Comparison of ENCODE assay signal across 19 cellular contexts in the genomic region with DNA sequence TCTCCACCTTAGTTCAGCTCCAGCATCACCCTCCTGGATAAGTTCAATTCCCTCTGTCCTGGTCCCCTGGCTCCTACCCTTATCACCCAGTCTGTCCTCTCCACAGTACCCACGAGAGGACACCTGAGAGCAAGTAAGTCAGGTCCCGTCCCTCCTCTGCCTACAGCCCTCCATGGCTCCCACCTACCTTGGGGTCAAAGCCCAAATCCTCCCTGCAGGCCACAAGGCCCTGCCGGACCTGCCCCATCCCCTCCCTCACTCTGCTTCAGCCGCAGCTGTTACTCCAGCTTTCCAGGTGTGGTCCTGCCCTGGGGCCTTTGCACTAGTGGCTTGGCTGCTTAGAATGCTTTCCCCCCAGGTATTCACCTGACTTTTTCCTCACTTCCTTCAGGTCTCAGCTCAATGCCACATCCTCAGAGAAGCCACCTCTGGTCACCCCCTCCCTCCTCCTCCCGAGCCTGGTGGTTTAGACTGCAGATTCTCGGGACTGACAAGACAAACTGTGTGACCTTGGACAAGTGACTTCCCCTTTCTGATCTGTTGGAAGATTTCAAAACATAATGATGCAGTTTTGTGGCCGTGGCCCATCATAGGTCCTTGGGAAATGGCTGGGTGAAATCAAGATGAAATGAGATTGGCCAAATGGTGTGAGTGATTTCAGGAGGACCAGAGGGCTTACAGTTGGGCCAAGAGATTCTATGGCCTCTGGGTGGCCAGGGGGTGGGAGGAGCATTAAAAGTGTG. TPM values are rescaled to one million over a fixed set of nuclear protein-coding genes. Genes with fewer than 3 reads are reported as not detected.
A peak's percentile ranks its signal among the peaks of the same experiment; 100 is the strongest.
DNase-seq lines count a peak whose midpoint lies in the region; TF ChIP-seq lines count a peak whose summit lies in the region.
"Had no signal": no experiment of that assay in that cellular context is flagged by ENCODE, and none has a peak within 500 bp of the region (broad histone marks: within the 10 kb centered on the region; RNA-seq: fewer than 3 reads in every experiment).

No MANE protein-coding gene starts in this region.

- TF ChIP-seq CTCF in GM13977 (IDR thresholded peaks at IDR 0.05; ENCODE audit: extremely low read depth, insufficient read depth, missing control alignments) (no peak), OCI-LY1 (IDR thresholded peaks at IDR 0.05; ENCODE audit: low read length) (no peak), ovary (IDR thresholded peaks at IDR 0.05) (no peak), WERI-Rb-1 (IDR thresholded peaks at IDR 0.05; ENCODE audit: low read depth, low read length) (no peak)

- no peak for TF ChIP-seq EP300 in ovary (IDR thresholded peaks at IDR 0.05)

- WGBS in neuronal stem cell (ENCODE audit: extremely low coverage in 2 of 2, insufficient read length in 2 of 2, insufficient replicate concordance in 1 of 2), 2 donors, result no CpG with 5 or more reads among the region's 7 CpGs
- 61 to 69% (median 65%) methylated on average over 7 of the region's 7 CpGs for WGBS in ovary, 3 donors

- peaks cover 40% of the 10 kb centered on the region for H3K4me1 ChIP-seq in OCI-LY1 (ENCODE audit: insufficient read depth, low read length, severe bottlenecking)
- H3K4me1 ChIP-seq in neuronal stem cell (ENCODE audit: control insufficient read depth in 2 of 2, insufficient read depth in 1 of 2, low read depth in 1 of 2, low read length in 2 of 2), result peaks cover 0 to 2% of the 10 kb centered on the region in 2 donors
- H3K4me1 ChIP-seq in ovary (ENCODE audit: insufficient read depth), result no peaks in the 10 kb centered on the region

- H3K9ac ChIP-seq in OCI-LY1 (ENCODE audit: low read length), result no peak overlapping the region
- no peak overlapping the region for H3K9ac ChIP-seq in neuronal stem cell (ENCODE audit: low read depth, low read length, poor library complexity)

- H3K4me2 ChIP-seq in OCI-LY1 (ENCODE audit: low read length) (peak overlapping the region; percentile 87; the same call in 1 of the 2 replicates), neuronal stem cell (ENCODE audit: insufficient read depth, low read length, poor library complexity, severe bottlenecking) (no peak overlapping the region)

- H4K8ac ChIP-seq in neuronal stem cell (ENCODE audit: low read depth, low read length), result no peak overlapping the region

- H3K18ac ChIP-seq in neuronal stem cell (ENCODE audit: low read length), result no peak overlapping the region

- no peak overlapping the region for H3K23ac ChIP-seq in neuronal stem cell (ENCODE audit: low read depth, low read length, poor library complexity)

- no peak overlapping the region for H2BK12ac ChIP-seq in neuronal stem cell (ENCODE audit: low read length)

- no peak overlapping the region for H3K14ac ChIP-seq in neuronal stem cell (ENCODE audit: low read length)

- H2AFZ ChIP-seq in OCI-LY1 (ENCODE audit: low read length), result no peak overlapping the region
- no peak overlapping the region for H2AFZ ChIP-seq in neuronal stem cell (ENCODE audit: low read length)

- H3K79me2 ChIP-seq in OCI-LY1 (ENCODE audit: insufficient read depth, low read length), result no peaks in the 10 kb centered on the region

- H2BK15ac ChIP-seq in neuronal stem cell (ENCODE audit: low read length), result no peak overlapping the region

- H3K36me3 ChIP-seq in OCI-LY1 (ENCODE audit: insufficient read depth, low read length) (peaks cover 44% of the 10 kb centered on the region), neuronal stem cell (replicated peaks in 1 of 2; ENCODE audit: control insufficient read depth in 2 of 2, insufficient read depth in 2 of 2, low read length in 2 of 2) (peaks cover 0 to 4% of the 10 kb centered on the region in 2 donors), ovary (no peaks in the 10 kb centered on the region), WERI-Rb-1 (no peaks in the 10 kb centered on the region), H7 (replicated peaks; ENCODE audit: control insufficient read depth, insufficient read depth, low read length) (no peaks in the 10 kb centered on the region; the same call in 1 of the 2 replicates)
- H3K36me3 ChIP-seq: breast epithelium, esophagus muscularis mucosa, pancreas had no signal

- no peaks in the 10 kb centered on the region for H3K79me1 ChIP-seq in neuronal stem cell (ENCODE audit: low read depth, low read length)

- DNase-seq in AML-193 (lab: John Stamatoyannopoulos, UW), result peak; percentile 67 to 76
- DNase-seq in GM13977 (ENCODE audit: low spot score), result peak; percentile 19
- DNase-seq in caudate nucleus (lab: John Stamatoyannopoulos, UW), result no peak
- no peak for DNase-seq in neuronal stem cell (ENCODE audit: low spot score)
- no peak for DNase-seq in ovary
- DNase-seq in WERI-Rb-1, result no peak
- no peak for DNase-seq in H7
- DNase-seq: activated CD4-positive, alpha-beta memory T cell treated with anti-CD3 and anti-CD28 coated beads for 36 hours; activated T-cell treated with anti-CD3 and anti-CD28 coated beads, Interleukin-2, amount 50 U/mL, for 48 hours; left ventricle myocardium superior; NCI-H1105 treated with DMSO at 0.1 percent for 48 hours; NCI-H2171; NCI-H69; pancreas; stimulated activated naive CD8-positive, alpha-beta T cell treated with anti-CD3 and anti-CD28 coated beads, Interleukin-15, amount 100 ng/mL, for 72 hours had no signal

- in situ Hi-C loops in GM13977 (cut with MboI; ENCODE audit: low pct_unique_long_range_greater_than_20kb, low sequenced_read_pairs, unreplicated experiment), result no loop called here

- H3K27ac ChIP-seq in OCI-LY1 (ENCODE audit: low read depth, low read length, poor library complexity, severe bottlenecking), result peak overlapping the region; percentile 10
- H3K27ac ChIP-seq in caudate nucleus (ENCODE audit: low read depth, low read length), result peak overlapping the region; percentile 6
- no peak overlapping the region for H3K27ac ChIP-seq in neuronal stem cell (replicated peaks; ENCODE audit: low read length)
- H3K27ac ChIP-seq in ovary, result no peak overlapping the region
- no peak overlapping the region for H3K27ac ChIP-seq in WERI-Rb-1
- H3K27ac ChIP-seq: breast epithelium, esophagus muscularis mucosa, pancreas had no signal

- no peak overlapping the region for H2BK120ac ChIP-seq in neuronal stem cell (ENCODE audit: low read depth, low read length)

- no peak overlapping the region for H2AK5ac ChIP-seq in neuronal stem cell (ENCODE audit: low read depth, low read length)

- H4K91ac ChIP-seq in neuronal stem cell (ENCODE audit: low read depth, low read length, poor library complexity), result no peak overlapping the region

- H2BK5ac ChIP-seq in neuronal stem cell (ENCODE audit: low read length), result no peak overlapping the region

- no peak overlapping the region for H3K4ac ChIP-seq in neuronal stem cell (ENCODE audit: low read length)

- H3K9me2 ChIP-seq in OCI-LY1 (ENCODE audit: low read depth, low read length), result no peaks in the 10 kb centered on the region

- no peaks in the 10 kb centered on the region for H3K27me3 ChIP-seq in OCI-LY1 (ENCODE audit: insufficient read depth, low read length)
- H3K27me3 ChIP-seq in neuronal stem cell (ENCODE audit: control insufficient read depth in 3 of 3, insufficient read depth in 3 of 3, low read depth in 1 of 3, low read length in 3 of 3), result peaks cover 2 to 48% (median 11%) of the 10 kb centered on the region in 3 experiments
- no peaks in the 10 kb centered on the region for H3K27me3 ChIP-seq in ovary
- H3K27me3 ChIP-seq in WERI-Rb-1 (ENCODE audit: insufficient read depth, low read depth, severe bottlenecking), result no peaks in the 10 kb centered on the region
- H3K27me3 ChIP-seq in H7 (ENCODE audit: control insufficient read depth, insufficient read depth, low read length), result peaks cover 24% of the 10 kb centered on the region
- H3K27me3 ChIP-seq: pancreas had no signal

- no peaks in the 10 kb centered on the region for H3K9me3 ChIP-seq in OCI-LY1 (ENCODE audit: low read length)
- H3K9me3 ChIP-seq in neuronal stem cell (replicated peaks in 1 of 2; ENCODE audit: control insufficient read depth in 2 of 2, insufficient read depth in 1 of 2, low read depth in 1 of 2, low read length in 2 of 2), result peaks cover 0 to 2% of the 10 kb centered on the region in 2 donors
- H3K9me3 ChIP-seq in ovary, result no peaks in the 10 kb centered on the region
- H3K9me3 ChIP-seq in WERI-Rb-1 (ENCODE audit: severe bottlenecking), result no peaks in the 10 kb centered on the region
- H3K9me3 ChIP-seq: breast epithelium, esophagus muscularis mucosa, pancreas had no signal

- H4K20me1 ChIP-seq in OCI-LY1 (ENCODE audit: insufficient read depth, low read length), result no peaks in the 10 kb centered on the region

- H3F3A ChIP-seq in OCI-LY1 (ENCODE audit: insufficient read depth, low read length), result no peaks in the 10 kb centered on the region

- no peak for TF ChIP-seq POLR2A in ovary (IDR thresholded peaks at IDR 0.05)

- H3K4me3 ChIP-seq in OCI-LY1 (ENCODE audit: low read depth, low read length, poor library complexity, severe bottlenecking) (peak overlapping the region; percentile 32), neuronal stem cell (ENCODE audit: low read length in 2 of 2) (no peak overlapping the region), ovary (no peak overlapping the region), WERI-Rb-1 (ENCODE audit: low read depth, low read length) (no peak overlapping the region), H7 (ENCODE audit: insufficient read depth, low read depth, low read length) (no peak overlapping the region)
- H3K4me3 ChIP-seq: breast epithelium, esophagus muscularis mucosa, pancreas had no signal

- intact Hi-C loops in ovary (cut with DNase I), result no loop called here

RNA-seq across cellular contexts. Expression of gene TUBB4A, which starts 3.6 kb away (rescaled TPM):
- polyA plus RNA-seq in neuronal stem cell (2013, experiment 1 of 2), result 30.8 TPM
- 30.4 TPM for polyA plus RNA-seq in neuronal stem cell (2013, experiment 2 of 2)
- total RNA-seq in ovary, result 1 to 10 TPM in 3 of 7 donors, under 1 TPM in 2, not detected in 2; 0.88 to 6.4 (median 3.2) TPM
- 10 to 100 TPM in 1 of 2 donors, under 1 TPM in 1; 0.92 to 47.1 TPM for polyA plus RNA-seq in ovary
- 1.4 and 2.9 TPM in 2 replicates for total RNA-seq in H7 (2014; rRNA removed; shearing (Covaris generic))

RNA-seq across cellular contexts. Expression of gene DENND1C, which starts 16.9 kb away (rescaled TPM):
- 0.61 TPM for polyA plus RNA-seq in neuronal stem cell (2013, experiment 1 of 2)
- polyA plus RNA-seq in neuronal stem cell (2013, experiment 2 of 2), result 0.60 TPM
- total RNA-seq in ovary, result 1 to 10 TPM in 3 of 7 donors, under 1 TPM in 4; 0.72 to 2.3 (median 1.00) TPM
- 1 to 10 TPM in 1 of 2 donors, under 1 TPM in 1; 0.63 to 1.2 TPM for polyA plus RNA-seq in ovary
- total RNA-seq in H7 (2014; rRNA removed; shearing (Covaris generic)), result 0.59 and 1.1 TPM in 2 replicates

RNA-seq across cellular contexts. Expression of gene TNFSF9, which starts 32.4 kb away (rescaled TPM):
- 1.5 TPM for polyA plus RNA-seq in neuronal stem cell (2013, experiment 1 of 2)
- polyA plus RNA-seq in neuronal stem cell (2013, experiment 2 of 2), result 1.8 TPM
- total RNA-seq in ovary, result 1 to 10 TPM in 1 of 7 donors, under 1 TPM in 5, not detected in 1; 0.12 to 1.1 (median 0.44) TPM
- under 1 TPM; 0.10 to 0.17 TPM for polyA plus RNA-seq in ovary
- 1.3 and 2.6 TPM in 2 replicates for total RNA-seq in H7 (2014; rRNA removed; shearing (Covaris generic))
- polyA plus RNA-seq: pancreas had no signal

RNA-seq across cellular contexts. Expression of gene CRB3, which starts 34.4 kb away (rescaled TPM):
- polyA plus RNA-seq in neuronal stem cell (2013, experiment 1 of 2), result 0.04 TPM
- polyA plus RNA-seq in neuronal stem cell (2013, experiment 2 of 2), result 0.10 TPM
- 10 to 100 TPM in 1 of 7 donors, 1 to 10 TPM in 3, under 1 TPM in 2, not detected in 1; 0.52 to 30.1 (median 2.0) TPM for total RNA-seq in ovary
- polyA plus RNA-seq in ovary, result under 1 TPM in 1 of 2 donors, not detected in 1; 0.33 TPM
- 4.9 and 5.5 TPM in 2 replicates for total RNA-seq in H7 (2014; rRNA removed; shearing (Covaris generic))
- total RNA-seq: left ventricle myocardium superior, sciatic nerve had no signal

RNA-seq across cellular contexts. Expression of gene SLC25A23, which starts 38.9 kb away (rescaled TPM):
- polyA plus RNA-seq in neuronal stem cell (2013, experiment 1 of 2), result 52.7 TPM
- polyA plus RNA-seq in neuronal stem cell (2013, experiment 2 of 2), result 51.9 TPM
- total RNA-seq in ovary, result 10 to 100 TPM; 26.7 to 71.3 (median 43.8) TPM
- polyA plus RNA-seq in ovary, result 10 to 100 TPM; 30.0 to 74.0 TPM
- 25.9 and 31.6 TPM in 2 replicates for total RNA-seq in H7 (2014; rRNA removed; shearing (Covaris generic))

Comparison
In these comparisons a context has a peak if more than half of its experiments do, and no peak if none do; other contexts are left out.
1. DNase-seq: peak in AML-193 (2 of 2) and GM13977 (single experiment); none in caudate nucleus (0 of 61), neuronal stem cell (single experiment), ovary (0 of 5), WERI-Rb-1 (single experiment) and H7 (single experiment).
2. H3K27ac ChIP-seq: peak in OCI-LY1 (single experiment) and caudate nucleus (single experiment); none in neuronal stem cell (single experiment), ovary (0 of 2) and WERI-Rb-1 (single experiment).